ENCODE assay signal across 25 cellular contexts in genomic region chr10:31118561-31118960, GRCh38.
A peak's percentile ranks its signal among the peaks of the same experiment; 100 is the strongest.
DNase-seq lines count a peak whose midpoint lies in the region; ATAC-seq and TF ChIP-seq lines count a peak whose summit lies in the region.
"Had no signal": no experiment of that assay in that cellular context is flagged by ENCODE, and none has a peak within 500 bp of the region (broad histone marks: within the 10 kb centered on the region; RNA-seq: fewer than 3 reads in every experiment).

No MANE protein-coding gene starts in this region.

- no peaks in the 10 kb centered on the region for H3K36me3 Mint-ChIP-seq in progenitor cell of endocrine pancreas (ENCODE audit: insufficient read depth)
- H3K36me3 Mint-ChIP-seq in T-helper 2 cell treated with Interferon-gamma antibody and Interleukin-4, amounts not matched to agents 5 μg/mL and 100 μg/mL, for 36 hours (ENCODE audit: low read depth) = peaks cover 6% of the 10 kb centered on the region
- H3K36me3 Mint-ChIP-seq: CD8-positive, alpha-beta T cell had no signal

- peaks cover 4% of the 10 kb centered on the region for H3K9me3 Mint-ChIP-seq in progenitor cell of endocrine pancreas (ENCODE audit: low read depth)
- H3K9me3 Mint-ChIP-seq in T-helper 2 cell treated with Interferon-gamma antibody and Interleukin-4, amounts not matched to agents 5 μg/mL and 100 μg/mL, for 36 hours = peaks cover 18% of the 10 kb centered on the region
- H3K9me3 Mint-ChIP-seq: activated naive CD4-positive, alpha-beta T cell treated with anti-CD3 and anti-CD28 coated beads for 36 hours; CD8-positive, alpha-beta T cell had no signal

- intact Hi-C loops in dorsolateral prefrontal cortex (cut with DNase I) = no loop called here

- H3K4me1 Mint-ChIP-seq in progenitor cell of endocrine pancreas (ENCODE audit: low read depth) = peaks cover 11% of the 10 kb centered on the region
- H3K4me1 Mint-ChIP-seq in T-helper 2 cell treated with Interferon-gamma antibody and Interleukin-4, amounts not matched to agents 5 μg/mL and 100 μg/mL, for 36 hours (ENCODE audit: low read depth) = peaks cover 17% of the 10 kb centered on the region

- TF ChIP-seq CTCF in fibroblast of the aortic adventitia (IDR thresholded peaks at IDR 0.05; ENCODE audit: insufficient read depth, low read length) (no peak), progenitor cell of endocrine pancreas (IDR thresholded peaks at IDR 0.05; ENCODE audit: unreplicated experiment) (no peak), dorsolateral prefrontal cortex (IDR thresholded peaks at IDR 0.05 in 54 of 56, conservative IDR thresholded peaks at IDR 0.05 in 2 of 56; ENCODE audit: low read depth in 1 of 56, partially characterized antibody in 56 of 56) (no peak)

- peaks cover 17% of the 10 kb centered on the region for H3K4me1 ChIP-seq in adipocyte (ENCODE audit: control insufficient read depth, insufficient read depth, low read length)

- no peak overlapping the region for H3K9ac ChIP-seq in adipocyte (ENCODE audit: low read length)

- DNase-seq in GM03348 (ENCODE audit: low spot score) (peak; percentile 40), adipocyte (ENCODE audit: low read depth) (peak; percentile 34), fibroblast of the aortic adventitia (ENCODE audit: low read depth) (peak; percentile 51), progenitor cell of endocrine pancreas (ENCODE audit: low spot score, unreplicated experiment) (no peak), DMS53 (lab: John Stamatoyannopoulos, UW) (no peak), dorsolateral prefrontal cortex (no peak)
- DNase-seq in T-helper 2 cell treated with Interferon-gamma antibody and Interleukin-4, amounts not matched to agents 5 μg/mL and 100 μg/mL, for 36 hours (ENCODE audit: low spot score) = no peak
- DNase-seq: activated naive CD4-positive, alpha-beta T cell treated with anti-CD3 and anti-CD28 coated beads for 36 hours; activated T-cell treated with anti-CD3 and anti-CD28 coated beads, Interleukin-2, amount 50 U/mL, for 4 hours; anterior cingulate cortex; CD8-positive, alpha-beta T cell; DMS153; effector memory CD4-positive, alpha-beta T cell; glutamatergic neuron; midbrain; NCI-H1092; NCI-H1930; PC-9; stimulated activated CD4-positive, alpha-beta T cell treated with anti-CD3 and anti-CD28 coated beads, Interleukin-2, amount 100 ng/mL, for 48 hours; stimulated activated naive CD4-positive, alpha-beta T cell; testis had no signal

- no peak overlapping the region for H3K4me3 Mint-ChIP-seq in progenitor cell of endocrine pancreas (ENCODE audit: low read depth)
- no peak overlapping the region for H3K4me3 Mint-ChIP-seq in T-helper 2 cell treated with Interferon-gamma antibody and Interleukin-4, amounts not matched to agents 5 μg/mL and 100 μg/mL, for 36 hours
- H3K4me3 Mint-ChIP-seq: activated naive CD4-positive, alpha-beta T cell treated with anti-CD3 and anti-CD28 coated beads for 36 hours; activated T-cell treated with anti-CD3 and anti-CD28 coated beads, Interleukin-2, amount 50 U/mL, for 4 hours; CD8-positive, alpha-beta T cell had no signal

- H3K27ac ChIP-seq in dorsolateral prefrontal cortex = no peak overlapping the region
- H3K27ac ChIP-seq: PC-9, testis had no signal

- no peaks in the 10 kb centered on the region for H3K36me3 ChIP-seq in adipocyte (ENCODE audit: control insufficient read depth, insufficient read depth, low read length, severe bottlenecking)

- H3K27me3 ChIP-seq in adipocyte (replicated peaks; ENCODE audit: control insufficient read depth, insufficient read depth, low read length) (no peaks in the 10 kb centered on the region), dorsolateral prefrontal cortex (no peaks in the 10 kb centered on the region)
- H3K27me3 ChIP-seq: testis had no signal

- no peaks in the 10 kb centered on the region for H3K27me3 Mint-ChIP-seq in progenitor cell of endocrine pancreas
- no peaks in the 10 kb centered on the region for H3K27me3 Mint-ChIP-seq in T-helper 2 cell treated with Interferon-gamma antibody and Interleukin-4, amounts not matched to agents 5 μg/mL and 100 μg/mL, for 36 hours (ENCODE audit: low read depth)

- ATAC-seq in GM21825 (IDR thresholded peaks at IDR 0.05; ENCODE audit: unreplicated experiment) = no peak
- ATAC-seq: activated T-cell treated with anti-CD3 and anti-CD28 coated beads, Interleukin-2, amount 50 U/mL, for 4 hours; CD8-positive, alpha-beta T cell; esophagus mucosa; GM12878; left lobe of liver had no signal

- H3K4me3 ChIP-seq in adipocyte (ENCODE audit: low read length) (no peak overlapping the region), fibroblast of the aortic adventitia (ENCODE audit: low read depth, low read length) (no peak overlapping the region), dorsolateral prefrontal cortex (no peak overlapping the region)
- H3K4me3 ChIP-seq: GM12878, PC-9, testis had no signal

- H3K9me3 ChIP-seq in adipocyte (ENCODE audit: control insufficient read depth, low read length) = no peaks in the 10 kb centered on the region
- H3K9me3 ChIP-seq: testis had no signal

- peak overlapping the region; percentile 9 for H3K27ac Mint-ChIP-seq in progenitor cell of endocrine pancreas
- H3K27ac Mint-ChIP-seq in T-helper 2 cell treated with Interferon-gamma antibody and Interleukin-4, amounts not matched to agents 5 μg/mL and 100 μg/mL, for 36 hours = no peak overlapping the region
- H3K27ac Mint-ChIP-seq: activated naive CD4-positive, alpha-beta T cell treated with anti-CD3 and anti-CD28 coated beads for 36 hours; CD8-positive, alpha-beta T cell had no signal

Comparison
In these comparisons a context has a peak if more than half of its experiments do, and no peak if none do; other contexts are left out.
1. DNase-seq: peak in GM03348 (single experiment), adipocyte (single experiment) and fibroblast of the aortic adventitia (single experiment); none in progenitor cell of endocrine pancreas (single experiment), DMS53 (single experiment), T-helper 2 cell treated with Interferon-gamma antibody and Interleukin-4, amounts not matched to agents 5 μg/mL and 100 μg/mL, for 36 hours (single experiment) and dorsolateral prefrontal cortex (0 of 10).